In genomic region chr3:177084616-177085015, GRCh38 we compare ENCODE assay signal across 17 cellular contexts.
A peak's percentile ranks its signal among the peaks of the same experiment; 100 is the strongest.
DNase-seq lines count a peak whose midpoint lies in the region; ATAC-seq and TF ChIP-seq lines count a peak whose summit lies in the region.
"Had no signal": no experiment of that assay in that cellular context is flagged by ENCODE, and none has a peak within 500 bp of the region (broad histone marks: within the 10 kb centered on the region; RNA-seq: fewer than 3 reads in every experiment).

No MANE protein-coding gene starts in this region.

- H3K4me1 ChIP-seq in breast epithelium (no peaks in the 10 kb centered on the region), Caco-2 (peaks cover 11% of the 10 kb centered on the region; the same call in 1 of the 2 replicates)

- H3K9me3 Mint-ChIP-seq in endothelial cell (ENCODE audit: unreplicated experiment), result no peaks in the 10 kb centered on the region
- peaks cover 16% of the 10 kb centered on the region for H3K9me3 Mint-ChIP-seq in type B pancreatic cell
- no peaks in the 10 kb centered on the region for H3K9me3 Mint-ChIP-seq in Caco-2 (ENCODE audit: unreplicated experiment)

- no peaks in the 10 kb centered on the region for H3K9me2 ChIP-seq in SU-DHL-6 (replicated peaks; ENCODE audit: insufficient read depth, low read length)

- no peak for TF ChIP-seq CTCF in breast epithelium (IDR thresholded peaks at IDR 0.05)
- no peak for TF ChIP-seq CTCF in SU-DHL-6 (IDR thresholded peaks at IDR 0.05; ENCODE audit: insufficient read depth, low read length, poor library complexity, severe bottlenecking)
- no peak for TF ChIP-seq CTCF in endothelial cell (IDR thresholded peaks at IDR 0.05; ENCODE audit: unreplicated experiment)
- no peak for TF ChIP-seq CTCF in type B pancreatic cell (conservative IDR thresholded peaks at IDR 0.05)
- no peak for TF ChIP-seq CTCF in Caco-2 (IDR thresholded peaks at IDR 0.05; ENCODE audit: insufficient read depth in 1 of 2, low read depth in 1 of 2, low read length in 1 of 2, severe bottlenecking in 1 of 2, unreplicated experiment in 1 of 2)

- peaks cover 27% of the 10 kb centered on the region for H3K4me1 Mint-ChIP-seq in endothelial cell (ENCODE audit: unreplicated experiment)
- peaks cover 19% of the 10 kb centered on the region for H3K4me1 Mint-ChIP-seq in type B pancreatic cell (ENCODE audit: unreplicated experiment)
- no peaks in the 10 kb centered on the region for H3K4me1 Mint-ChIP-seq in Caco-2 (ENCODE audit: low read depth, unreplicated experiment)

- no peaks in the 10 kb centered on the region for H3K36me3 ChIP-seq in breast epithelium
- peaks cover 27% of the 10 kb centered on the region for H3K36me3 ChIP-seq in SU-DHL-6 (ENCODE audit: low read length)
- H3K36me3 ChIP-seq in Caco-2 (ENCODE audit: control insufficient read depth, insufficient read depth, low read length), result no peaks in the 10 kb centered on the region

- H3K27ac Mint-ChIP-seq in endothelial cell (ENCODE audit: unreplicated experiment) (peak overlapping the region; percentile 71), type B pancreatic cell (peak overlapping the region; percentile 1), Caco-2 (ENCODE audit: unreplicated experiment) (no peak overlapping the region)

- H3K4me3 ChIP-seq in breast epithelium (no peak overlapping the region), SU-DHL-6 (ENCODE audit: insufficient read depth, low read length, poor library complexity, severe bottlenecking) (no peak overlapping the region), Caco-2 (ENCODE audit: low read depth, low read length) (no peak overlapping the region)

- CTCF ChIA-PET in Caco-2 (lab: Charles Lee), result interaction anchor here (0.6 kb wide), 1 partner anchor 1031 kb away, joined by 3 read pairs; no protein-coding TSS in a partner anchor

- in situ Hi-C loops in T47D (cut with HindIII; ENCODE audit: low pct_unique_long_range_greater_than_20kb, low sequenced_read_pairs), result no loop called here

- H3F3A ChIP-seq in SU-DHL-6 (ENCODE audit: insufficient read depth), result peaks cover 75% of the 10 kb centered on the region

- H3K27ac ChIP-seq in breast epithelium, result peak overlapping the region in 1 of 2 donors; percentile 48
- H3K27ac ChIP-seq in SU-DHL-6 (ENCODE audit: low read depth, low read length), result peak overlapping the region; percentile 76; the same call in 1 of the 2 replicates

- H3K27me3 Mint-ChIP-seq in endothelial cell (ENCODE audit: unreplicated experiment) (peaks cover 5% of the 10 kb centered on the region), type B pancreatic cell (no peaks in the 10 kb centered on the region), Caco-2 (ENCODE audit: insufficient read depth, unreplicated experiment) (no peaks in the 10 kb centered on the region)
- H3K27me3 Mint-ChIP-seq: B cell; CD4-positive, CD25-positive, alpha-beta regulatory T cell had no signal

- DNase-seq in T47D (ENCODE audit: low read depth in 1 of 2, low spot score in 1 of 2), result peak; percentile 51 to 97
- DNase-seq in breast epithelium (ENCODE audit: low spot score in 2 of 2), result no peak
- no peak for DNase-seq in endothelial cell (ENCODE audit: low spot score)
- no peak for DNase-seq in type B pancreatic cell (ENCODE audit: extremely low spot score, unreplicated experiment)
- no peak for DNase-seq in stimulated activated CD4-positive, alpha-beta T cell treated with anti-CD3 and anti-CD28 coated beads, Interleukin-2, amount 100 ng/mL, for 24 hours
- no peak for DNase-seq in Caco-2
- DNase-seq: CD4-positive, CD25-positive, alpha-beta regulatory T cell; GF-D8; Kasumi-1; NCI-H1105; NCI-H2081; NCI-H748 treated with DMSO at 0.1 percent for 48 hours; OCI-M1; SHP77 had no signal

- no TSS peak for BruUV-seq in Caco-2 (replicated peaks; lab: Mats Ljungman, UMichigan)

- no peak overlapping the region for H2AFZ ChIP-seq in SU-DHL-6 (ENCODE audit: low read depth, low read length, severe bottlenecking)

- intact Hi-C loops in breast epithelium (cut with DNase I; ENCODE audit: low total_unique reads), result no loop called here
- intact Hi-C loops in Caco-2 (cut with micrococcal nuclease; ENCODE audit: unreplicated experiment), result no loop called here

- ATAC-seq in GM19467 (IDR thresholded peaks at IDR 0.05; ENCODE audit: unreplicated experiment), result no peak

- H3K9ac ChIP-seq in SU-DHL-6 (ENCODE audit: low read length), result no peak overlapping the region

- H3K36me3 Mint-ChIP-seq in endothelial cell (ENCODE audit: low read depth, unreplicated experiment), result peaks cover 12% of the 10 kb centered on the region
- H3K36me3 Mint-ChIP-seq in type B pancreatic cell, result peaks cover 32% of the 10 kb centered on the region
- H3K36me3 Mint-ChIP-seq in Caco-2 (ENCODE audit: insufficient read depth, unreplicated experiment), result peaks cover 11% of the 10 kb centered on the region

- POLR2A ChIA-PET in Caco-2 (lab: Charles Lee), result no interaction called here

- peaks cover 39% of the 10 kb centered on the region for H4K20me1 ChIP-seq in SU-DHL-6 (ENCODE audit: low read depth, low read length)

- no peaks in the 10 kb centered on the region for H3K9me3 ChIP-seq in breast epithelium
- no peaks in the 10 kb centered on the region for H3K9me3 ChIP-seq in SU-DHL-6 (ENCODE audit: insufficient read depth, low read length)
- H3K9me3 ChIP-seq in Caco-2, result no peaks in the 10 kb centered on the region

- no peak for TF ChIP-seq POLR2A in breast epithelium (IDR thresholded peaks at IDR 0.05)

- H3K4me3 Mint-ChIP-seq in endothelial cell (ENCODE audit: unreplicated experiment), result no peak overlapping the region
- peak overlapping the region; percentile 3 for H3K4me3 Mint-ChIP-seq in type B pancreatic cell
- no peak overlapping the region for H3K4me3 Mint-ChIP-seq in Caco-2 (ENCODE audit: unreplicated experiment)
- H3K4me3 Mint-ChIP-seq: B cell; CD4-positive, CD25-positive, alpha-beta regulatory T cell had no signal

- peaks cover 100% of the 10 kb centered on the region for H3K79me2 ChIP-seq in SU-DHL-6 (ENCODE audit: insufficient read depth, low read length)

- no peaks in the 10 kb centered on the region for H3K27me3 ChIP-seq in breast epithelium
- no peaks in the 10 kb centered on the region for H3K27me3 ChIP-seq in SU-DHL-6 (ENCODE audit: low read length)
- H3K27me3 ChIP-seq in Caco-2 (replicated peaks; ENCODE audit: control insufficient read depth, insufficient read depth, low read length), result no peaks in the 10 kb centered on the region

- H3K4me2 ChIP-seq in SU-DHL-6 (ENCODE audit: low read depth, low read length, poor library complexity, severe bottlenecking), result no peak overlapping the region

Comparison
In these comparisons a context has a peak if more than half of its experiments do, and no peak if none do; other contexts are left out.
1. DNase-seq: peak in T47D (2 of 2); none in breast epithelium (0 of 2), endothelial cell (single experiment), type B pancreatic cell (single experiment), stimulated activated CD4-positive, alpha-beta T cell treated with anti-CD3 and anti-CD28 coated beads, Interleukin-2, amount 100 ng/mL, for 24 hours (0 of 2) and Caco-2 (0 of 2).